In the genomic region with DNA sequence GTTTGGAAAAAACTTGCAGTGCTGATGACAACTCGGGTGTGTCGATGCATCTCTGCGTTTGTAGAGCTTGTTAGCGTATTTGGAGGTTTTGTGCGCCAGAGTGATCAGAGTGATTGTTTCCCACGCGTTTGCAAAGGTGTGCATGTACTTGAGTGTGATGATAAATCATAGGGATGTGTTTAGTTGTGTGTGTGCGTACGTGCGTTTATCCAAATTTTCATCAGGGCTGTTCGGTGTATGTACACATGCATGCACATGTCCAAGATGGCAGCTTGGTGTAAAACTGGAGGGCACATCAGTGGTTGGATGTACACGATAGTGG, we compare ENCODE assay signal across 8 cellular contexts. TPM values are rescaled to one million over a fixed set of nuclear protein-coding genes. Genes with fewer than 3 reads are reported as not detected.
DNase-seq lines count a peak whose midpoint lies in the region; ATAC-seq and TF ChIP-seq lines count a peak whose summit lies in the region.
"Had no signal": no experiment of that assay in that cellular context is flagged by ENCODE, and none has a peak within 500 bp of the region (broad histone marks: within the 10 kb centered on the region; RNA-seq: fewer than 3 reads in every experiment).

No MANE protein-coding gene starts in this region.

- no peak overlapping the region for H3K27ac Mint-ChIP-seq in stimulated activated naive B cell treated with anti-CD40 and anti-IgM and Interleukin-4, amounts not matched to agents 10 μg/mL and 1 μg/mL and 100 μg/mL, for 72 hours

- peak overlapping the region; percentile 65 to 82 for H3K4me3 Mint-ChIP-seq in stimulated activated naive B cell treated with anti-CD40 and anti-IgM and Interleukin-4, amounts not matched to agents 10 μg/mL and 1 μg/mL and 100 μg/mL, for 72 hours

- no peaks in the 10 kb centered on the region for H3K9me3 Mint-ChIP-seq in stimulated activated naive B cell treated with anti-CD40 and anti-IgM and Interleukin-4, amounts not matched to agents 10 μg/mL and 1 μg/mL and 100 μg/mL, for 72 hours

- H3K36me3 Mint-ChIP-seq in stimulated activated naive B cell treated with anti-CD40 and anti-IgM and Interleukin-4, amounts not matched to agents 10 μg/mL and 1 μg/mL and 100 μg/mL, for 72 hours, result no peaks in the 10 kb centered on the region

- H3K4me3 ChIP-seq in HEK293 (ENCODE audit: low read depth, low read length) (peak overlapping the region; percentile 51), adipocyte (ENCODE audit: low read length) (peak overlapping the region; percentile 75), kidney epithelial cell (ENCODE audit: low read depth, low read length) (peak overlapping the region; percentile 39)

- CTCF ChIA-PET in HEK293 (lab: Yijun Ruan, JAX), result interaction anchor here (0.7 to 1.5 kb wide), 7 partner anchors 19 to 361 kb away, joined by 3 to 6 read pairs (median 3); no protein-coding TSS in a partner anchor

- POLR2A ChIA-PET in HEK293 (lab: Yijun Ruan, JAX), result no interaction called here

- H3K36me3 ChIP-seq in HEK293 (ENCODE audit: control insufficient read depth in 2 of 2, insufficient read depth in 1 of 2, low read length in 2 of 2), result no peaks in the 10 kb centered on the region
- no peaks in the 10 kb centered on the region for H3K36me3 ChIP-seq in adipocyte (ENCODE audit: control insufficient read depth, insufficient read depth, low read length, severe bottlenecking)
- H3K36me3 ChIP-seq in kidney epithelial cell (ENCODE audit: control insufficient read depth, insufficient read depth, low read length), result no peaks in the 10 kb centered on the region

- no peak overlapping the region for H3K9ac ChIP-seq in adipocyte (ENCODE audit: low read length)
- H3K9ac ChIP-seq: KMS-11 had no signal

- DNase-seq in adipocyte (ENCODE audit: low read depth), result no peak
- no peak for DNase-seq in kidney epithelial cell (ENCODE audit: low read depth)
- no peak for DNase-seq in stimulated activated naive B cell treated with anti-CD40 and anti-IgM and Interleukin-4, amounts not matched to agents 10 μg/mL and 1 μg/mL and 100 μg/mL, for 72 hours
- DNase-seq in SKM-1 treated with dmso at 0.1 percent for 144 hours (lab: John Stamatoyannopoulos, UW; ENCODE audit: unreplicated experiment), result no peak
- DNase-seq in activated effector memory CD4-positive, alpha-beta T cell treated with Interleukin-2 at 50 U/mL for 16 hours, result no peak

- TF ChIP-seq CTCF in HEK293 (tag by site-specific recombination; IDR thresholded peaks at IDR 0.05) (no peak), kidney epithelial cell (IDR thresholded peaks at IDR 0.05; ENCODE audit: insufficient read depth, low read length, poor library complexity, severe bottlenecking) (no peak)

- no peak overlapping the region for H3K27ac ChIP-seq in HEK293 (ENCODE audit: extremely low read depth, low read depth, low read length)
- H3K27ac ChIP-seq: KMS-11 had no signal

- no peaks in the 10 kb centered on the region for H3K9me3 ChIP-seq in HEK293 (ENCODE audit: control insufficient read depth, insufficient read depth, low read depth, low read length)
- H3K9me3 ChIP-seq in adipocyte (ENCODE audit: control insufficient read depth, low read length), result peaks cover 5% of the 10 kb centered on the region

- peaks cover 68 to 72% of the 10 kb centered on the region in 2 donors for H3K27me3 Mint-ChIP-seq in stimulated activated naive B cell treated with anti-CD40 and anti-IgM and Interleukin-4, amounts not matched to agents 10 μg/mL and 1 μg/mL and 100 μg/mL, for 72 hours

- peaks cover 9 to 13% of the 10 kb centered on the region in 2 donors for H3K4me1 Mint-ChIP-seq in stimulated activated naive B cell treated with anti-CD40 and anti-IgM and Interleukin-4, amounts not matched to agents 10 μg/mL and 1 μg/mL and 100 μg/mL, for 72 hours

- H3K4me1 ChIP-seq in HEK293 (ENCODE audit: control insufficient read depth, insufficient read depth, low read length) (no peaks in the 10 kb centered on the region), adipocyte (ENCODE audit: control insufficient read depth, insufficient read depth, low read length) (peaks cover 3% of the 10 kb centered on the region)

- ATAC-seq in stimulated activated naive B cell treated with anti-CD40 and anti-IgM and Interleukin-4, amounts not matched to agents 10 μg/mL and 1 μg/mL and 100 μg/mL, for 72 hours (replicated peaks), result no peak
- no peak for ATAC-seq in HG02678 (IDR thresholded peaks at IDR 0.05; ENCODE audit: unreplicated experiment)

- H3K27me3 ChIP-seq in adipocyte (replicated peaks; ENCODE audit: control insufficient read depth, insufficient read depth, low read length) (peaks cover 37% of the 10 kb centered on the region), kidney epithelial cell (ENCODE audit: control insufficient read depth, insufficient read depth, low read length) (peaks cover 8% of the 10 kb centered on the region)

TF ChIP-seq in HEK293, 187 proteins besides CTCF, POLR2A, EP300 and RAD21:
- TF ChIP-seq ZNF146 (tag by site-specific recombination; IDR thresholded peaks at IDR 0.05) (no peak), ZNF501 (tag by site-specific recombination; IDR thresholded peaks at IDR 0.05) (0 out of 2 replicates have a peak, but pooled peaks have one; percentile 3), ZNF138 (tag by site-specific recombination; IDR thresholded peaks at IDR 0.05; ENCODE audit: borderline replicate concordance) (no peak), ZNF707 (tag by site-specific recombination; IDR thresholded peaks at IDR 0.05) (no peak), ZNF157 (tag by site-specific recombination; IDR thresholded peaks at IDR 0.05) (no peak), ZNF24 (tag by site-specific recombination; IDR thresholded peaks at IDR 0.05) (no peak), ZNF2 (tag by site-specific recombination; IDR thresholded peaks at IDR 0.05) (0 out of 2 replicates have a peak, but pooled peaks have one; percentile 15), ZNF76 (tag by site-specific recombination; IDR thresholded peaks at IDR 0.05; ENCODE audit: borderline replicate concordance, low read depth) (peak; percentile 3; the same call in 1 of the 2 replicates), ZNF311 (tag by site-specific recombination; IDR thresholded peaks at IDR 0.05; ENCODE audit: borderline replicate concordance) (no peak), GFI1B (tag by site-specific recombination; IDR thresholded peaks at IDR 0.05) (no peak), KLF9 (tag by site-specific recombination; IDR thresholded peaks at IDR 0.05; ENCODE audit: low read depth) (0 out of 2 replicates have a peak, but pooled peaks have one; percentile 6)
- TF ChIP-seq, protein P1, sequence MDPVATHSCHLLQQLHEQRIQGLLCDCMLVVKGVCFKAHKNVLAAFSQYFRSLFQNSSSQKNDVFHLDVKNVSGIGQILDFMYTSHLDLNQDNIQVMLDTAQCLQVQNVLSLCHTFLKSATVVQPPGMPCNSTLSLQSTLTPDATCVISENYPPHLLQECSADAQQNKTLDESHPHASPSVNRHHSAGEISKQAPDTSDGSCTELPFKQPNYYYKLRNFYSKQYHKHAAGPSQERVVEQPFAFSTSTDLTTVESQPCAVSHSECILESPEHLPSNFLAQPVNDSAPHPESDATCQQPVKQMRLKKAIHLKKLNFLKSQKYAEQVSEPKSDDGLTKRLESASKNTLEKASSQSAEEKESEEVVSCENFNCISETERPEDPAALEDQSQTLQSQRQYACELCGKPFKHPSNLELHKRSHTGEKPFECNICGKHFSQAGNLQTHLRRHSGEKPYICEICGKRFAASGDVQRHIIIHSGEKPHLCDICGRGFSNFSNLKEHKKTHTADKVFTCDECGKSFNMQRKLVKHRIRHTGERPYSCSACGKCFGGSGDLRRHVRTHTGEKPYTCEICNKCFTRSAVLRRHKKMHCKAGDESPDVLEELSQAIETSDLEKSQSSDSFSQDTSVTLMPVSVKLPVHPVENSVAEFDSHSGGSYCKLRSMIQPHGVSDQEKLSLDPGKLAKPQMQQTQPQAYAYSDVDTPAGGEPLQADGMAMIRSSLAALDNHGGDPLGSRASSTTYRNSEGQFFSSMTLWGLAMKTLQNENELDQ (tag by site-specific recombination; IDR thresholded peaks at IDR 0.05; ENCODE audit: low read depth), result no peak
- TF ChIP-seq, protein P2, sequence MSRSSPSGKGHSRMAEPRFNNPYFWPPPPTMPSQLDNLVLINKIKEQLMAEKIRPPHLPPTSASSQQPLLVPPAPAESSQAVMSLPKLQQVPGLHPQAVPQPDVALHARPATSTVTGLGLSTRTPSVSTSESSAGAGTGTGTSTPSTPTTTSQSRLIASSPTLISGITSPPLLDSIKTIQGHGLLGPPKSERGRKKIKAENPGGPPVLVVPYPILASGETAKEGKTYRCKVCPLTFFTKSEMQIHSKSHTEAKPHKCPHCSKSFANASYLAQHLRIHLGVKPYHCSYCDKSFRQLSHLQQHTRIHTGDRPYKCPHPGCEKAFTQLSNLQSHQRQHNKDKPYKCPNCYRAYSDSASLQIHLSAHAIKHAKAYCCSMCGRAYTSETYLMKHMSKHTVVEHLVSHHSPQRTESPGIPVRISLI (tag by site-specific recombination; IDR thresholded peaks at IDR 0.05), result peak; percentile 85
- TF ChIP-seq, protein P3, sequence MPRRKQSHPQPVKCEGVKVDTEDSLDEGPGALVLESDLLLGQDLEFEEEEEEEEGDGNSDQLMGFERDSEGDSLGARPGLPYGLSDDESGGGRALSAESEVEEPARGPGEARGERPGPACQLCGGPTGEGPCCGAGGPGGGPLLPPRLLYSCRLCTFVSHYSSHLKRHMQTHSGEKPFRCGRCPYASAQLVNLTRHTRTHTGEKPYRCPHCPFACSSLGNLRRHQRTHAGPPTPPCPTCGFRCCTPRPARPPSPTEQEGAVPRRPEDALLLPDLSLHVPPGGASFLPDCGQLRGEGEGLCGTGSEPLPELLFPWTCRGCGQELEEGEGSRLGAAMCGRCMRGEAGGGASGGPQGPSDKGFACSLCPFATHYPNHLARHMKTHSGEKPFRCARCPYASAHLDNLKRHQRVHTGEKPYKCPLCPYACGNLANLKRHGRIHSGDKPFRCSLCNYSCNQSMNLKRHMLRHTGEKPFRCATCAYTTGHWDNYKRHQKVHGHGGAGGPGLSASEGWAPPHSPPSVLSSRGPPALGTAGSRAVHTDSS (tag by site-specific recombination; IDR thresholded peaks at IDR 0.05), result no peak

RNA-seq across cellular contexts. Expression of a gene that starts 0.2 kb away (rescaled TPM):
- total RNA-seq in kidney epithelial cell, result 0.07 TPM in 1 of 2 replicates, not detected in the other

RNA-seq across cellular contexts. Expression of a gene that starts 29.2 kb away (rescaled TPM):
- total RNA-seq in kidney epithelial cell, result 1.9 and 2.8 TPM in 2 replicates

RNA-seq across cellular contexts. Expression of a gene that starts 48.2 kb away (rescaled TPM):
- 33.3 and 41.2 TPM in 2 replicates for total RNA-seq in kidney epithelial cell

RNA-seq across cellular contexts. Expression of a gene that starts 51.0 kb away (rescaled TPM):
- total RNA-seq in kidney epithelial cell, result 26.0 and 38.9 TPM in 2 replicates

RNA-seq across cellular contexts. Expression of a gene that starts 58.3 kb away (rescaled TPM):
- total RNA-seq in kidney epithelial cell, result 21.9 and 23.4 TPM in 2 replicates
